ENCODE assay signal across 17 cellular contexts in the genomic region with DNA sequence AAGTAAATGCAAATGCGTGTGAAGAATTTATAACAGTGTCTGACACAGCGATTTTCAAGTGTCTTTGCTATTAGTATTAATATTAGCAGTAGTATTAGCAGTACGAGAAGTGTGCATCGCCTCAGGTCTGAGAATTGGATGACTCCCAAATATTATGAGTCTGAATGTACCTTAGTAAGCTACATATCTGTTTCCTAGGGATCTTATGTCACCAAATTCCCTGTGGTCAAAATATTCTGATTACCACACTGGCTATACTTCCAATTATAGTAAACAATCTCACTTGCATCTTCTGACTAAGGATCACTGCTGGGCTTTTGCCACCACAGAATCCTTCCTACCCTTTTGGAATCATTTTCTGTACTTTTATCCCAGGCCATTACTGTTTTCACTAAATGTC.
DNase-seq lines count a peak whose midpoint lies in the region; ATAC-seq, FAIRE-seq and TF ChIP-seq lines count a peak whose summit lies in the region.
"Had no signal": no experiment of that assay in that cellular context is flagged by ENCODE, and none has a peak within 500 bp of the region (broad histone marks: within the 10 kb centered on the region; RNA-seq: fewer than 3 reads in every experiment).

No MANE protein-coding gene starts in this region.

- in situ Hi-C loops in astrocyte of the spinal cord (cut with HindIII; ENCODE audit: low sequenced_read_pairs) = no loop called here

- H3K4me3 ChIP-seq in astrocyte of the spinal cord (ENCODE audit: low read depth, low read length) = no peak overlapping the region
- no peak overlapping the region for H3K4me3 ChIP-seq in epithelial cell of esophagus (ENCODE audit: low read length)
- H3K4me3 ChIP-seq: BLaER1 treated with 17β-estradiol and CSF1 and Interleukin-3, amounts not matched to agents 10 nM and 100 nM had no signal

- H3K9me3 Mint-ChIP-seq in activated naive CD4-positive, alpha-beta T cell treated with anti-CD3 and anti-CD28 coated beads, Interleukin-2, amount 50 U/mL, for 72 hours = peaks cover 0 to 19% of the 10 kb centered on the region in 2 donors
- H3K9me3 Mint-ChIP-seq in T-helper 2 cell treated with Interferon-gamma antibody and Interleukin-4, amounts not matched to agents 5 μg/mL and 100 μg/mL, for 36 hours = peaks cover 37% of the 10 kb centered on the region

- no peak for FAIRE-seq in urothelium cell line (lab: Jason Lieb, UNC)
- FAIRE-seq: G401.6, GM12891 had no signal

- no peaks in the 10 kb centered on the region for H3K36me3 Mint-ChIP-seq in activated naive CD4-positive, alpha-beta T cell treated with anti-CD3 and anti-CD28 coated beads, Interleukin-2, amount 50 U/mL, for 72 hours
- H3K36me3 Mint-ChIP-seq in T-helper 2 cell treated with Interferon-gamma antibody and Interleukin-4, amounts not matched to agents 5 μg/mL and 100 μg/mL, for 36 hours (ENCODE audit: low read depth) = no peaks in the 10 kb centered on the region
- H3K36me3 Mint-ChIP-seq: CD8-positive, alpha-beta T cell had no signal

- TF ChIP-seq CTCF in astrocyte of the spinal cord (IDR thresholded peaks at IDR 0.05; ENCODE audit: low read depth, low read length) = no peak
- TF ChIP-seq CTCF in epithelial cell of esophagus (IDR thresholded peaks at IDR 0.05; ENCODE audit: insufficient read depth, low read depth, low read length, missing control alignments) = no peak

- DNase-seq in ELR (ENCODE audit: low read depth) (peak; percentile 3), M059J (ENCODE audit: low read depth) (peak; percentile 33), astrocyte of the spinal cord (ENCODE audit: low read depth, low spot score) (peak; percentile 2), epithelial cell of esophagus (ENCODE audit: low read depth) (peak; percentile 34), urothelium cell line (ENCODE audit: low spot score) (no peak), NCI-H2171 treated with DMSO at 0.1 percent for 48 hours (lab: John Stamatoyannopoulos, UW) (no peak)
- DNase-seq in activated naive CD4-positive, alpha-beta T cell treated with anti-CD3 and anti-CD28 coated beads, Interleukin-2, amount 50 U/mL, for 72 hours (ENCODE audit: low spot score in 2 of 2) = no peak
- no peak for DNase-seq in T-helper 2 cell treated with Interferon-gamma antibody and Interleukin-4, amounts not matched to agents 5 μg/mL and 100 μg/mL, for 36 hours (ENCODE audit: low spot score)
- DNase-seq: Calu3; CD8-positive, alpha-beta T cell; DMS79 treated with DMSO at 0.1 percent for 48 hours; GOT3; H9 had no signal

- no peaks in the 10 kb centered on the region for H3K27me3 Mint-ChIP-seq in T-helper 2 cell treated with Interferon-gamma antibody and Interleukin-4, amounts not matched to agents 5 μg/mL and 100 μg/mL, for 36 hours (ENCODE audit: low read depth)
- H3K27me3 Mint-ChIP-seq: B cell had no signal

- no peak overlapping the region for H3K27ac Mint-ChIP-seq in activated naive CD4-positive, alpha-beta T cell treated with anti-CD3 and anti-CD28 coated beads, Interleukin-2, amount 50 U/mL, for 72 hours
- no peak overlapping the region for H3K27ac Mint-ChIP-seq in T-helper 2 cell treated with Interferon-gamma antibody and Interleukin-4, amounts not matched to agents 5 μg/mL and 100 μg/mL, for 36 hours
- H3K27ac Mint-ChIP-seq: B cell; CD8-positive, alpha-beta T cell; H9 had no signal

- H3K4me3 Mint-ChIP-seq in T-helper 2 cell treated with Interferon-gamma antibody and Interleukin-4, amounts not matched to agents 5 μg/mL and 100 μg/mL, for 36 hours = no peak overlapping the region
- H3K4me3 Mint-ChIP-seq: B cell; CD8-positive, alpha-beta T cell; H9 had no signal

- no peaks in the 10 kb centered on the region for H3K4me1 Mint-ChIP-seq in T-helper 2 cell treated with Interferon-gamma antibody and Interleukin-4, amounts not matched to agents 5 μg/mL and 100 μg/mL, for 36 hours (ENCODE audit: low read depth)
- H3K4me1 Mint-ChIP-seq: B cell, H9 had no signal

- ATAC-seq in activated naive CD4-positive, alpha-beta T cell treated with anti-CD3 and anti-CD28 coated beads, Interleukin-2, amount 50 U/mL, for 72 hours = no peak
- ATAC-seq: CD8-positive, alpha-beta T cell had no signal

Comparison
In these comparisons a context has a peak if more than half of its experiments do, and no peak if none do; other contexts are left out.
1. DNase-seq: peak in ELR (single experiment), M059J (single experiment), astrocyte of the spinal cord (single experiment) and epithelial cell of esophagus (single experiment); none in activated naive CD4-positive, alpha-beta T cell treated with anti-CD3 and anti-CD28 coated beads, Interleukin-2, amount 50 U/mL, for 72 hours (0 of 2), urothelium cell line (single experiment), NCI-H2171 treated with DMSO at 0.1 percent for 48 hours (single experiment) and T-helper 2 cell treated with Interferon-gamma antibody and Interleukin-4, amounts not matched to agents 5 μg/mL and 100 μg/mL, for 36 hours (single experiment).